In genomic region chr10:78982726-78983125, GRCh38 we compare ENCODE assay signal across 20 cellular contexts.
"Had no signal": no experiment of that assay in that cellular context is flagged by ENCODE, and none has a peak within 500 bp of the region (broad histone marks: within the 10 kb centered on the region; RNA-seq: fewer than 3 reads in every experiment).

No MANE protein-coding gene starts in this region.

- H3K27me3 ChIP-seq: colonic mucosa, esophagus squamous epithelium, gastrocnemius medialis, heart right ventricle, left lung had no signal

- H3K27ac ChIP-seq: colonic mucosa, epithelial cell of prostate, esophagus squamous epithelium, gastrocnemius medialis, heart right ventricle, left lung, lower lobe of right lung had no signal

- H3K9me3 ChIP-seq: colonic mucosa, esophagus squamous epithelium, gastrocnemius medialis, heart right ventricle, left lung, lower lobe of right lung had no signal

- DNase-seq: colonic mucosa; cortex of kidney; effector CD8-positive, alpha-beta T cell; effector memory CD8-positive, alpha-beta T cell; erythroblast; esophagus squamous epithelium; foreskin fibroblast; foreskin melanocyte; gastrocnemius medialis; glutamatergic neuron; head of caudate nucleus; heart right ventricle; hippocampal formation; left cardiac atrium; left lung; left ventricle myocardium superior; lower lobe of right lung; mesendoderm; midbrain had no signal

- H3K4me3 ChIP-seq: colonic mucosa, esophagus squamous epithelium, gastrocnemius medialis, heart right ventricle, left lung, lower lobe of right lung had no signal

- H3K36me3 ChIP-seq: colonic mucosa, esophagus squamous epithelium, gastrocnemius medialis, heart right ventricle, left lung, lower lobe of right lung had no signal

- H3K4me1 ChIP-seq: colonic mucosa had no signal
